Comparison of ENCODE assay signal across 7 cellular contexts in genomic region chr19:32674153-32674958, GRCh38. TPM values are rescaled to one million over a fixed set of nuclear protein-coding genes. Genes with fewer than 3 reads are reported as not detected.
DNase-seq lines count a peak whose midpoint lies in the region; ATAC-seq and TF ChIP-seq lines count a peak whose summit lies in the region.

No MANE protein-coding gene starts in this region.

- H3K27me3 Mint-ChIP-seq in IgD-negative memory B cell, result peaks cover 15% of the 10 kb centered on the region

- H3K4me3 Mint-ChIP-seq in IgD-negative memory B cell, result peak overlapping the region; percentile 88 to 96 (median 93)

- in situ Hi-C loops in GM13977 (cut with MboI; ENCODE audit: low pct_unique_long_range_greater_than_20kb, low sequenced_read_pairs, unreplicated experiment) (no loop called here), astrocyte of the spinal cord (cut with HindIII; ENCODE audit: low sequenced_read_pairs) (no loop called here)

- H3K9me3 Mint-ChIP-seq in IgD-negative memory B cell, result no peaks in the 10 kb centered on the region

- no peaks in the 10 kb centered on the region for H3K36me3 ChIP-seq in lower lobe of right lung
- no peaks in the 10 kb centered on the region for H3K36me3 ChIP-seq in uterus

- H3K4me3 ChIP-seq in astrocyte of the spinal cord (ENCODE audit: low read depth, low read length) (peak overlapping the region; percentile 75), lower lobe of right lung (peak overlapping the region; percentile 91), uterus (peak overlapping the region; percentile 69 to 87)

- H3K27ac Mint-ChIP-seq in IgD-negative memory B cell, result peak overlapping the region; percentile 86 to 92 (median 88)

- TF ChIP-seq POLR2A in uterus (IDR thresholded peaks at IDR 0.05), result no peak

- H3K4me1 ChIP-seq in lower lobe of right lung (peaks cover 38% of the 10 kb centered on the region), uterus (peaks cover 0 to 3% of the 10 kb centered on the region in 2 donors)

- H3K27me3 ChIP-seq in lower lobe of right lung (ENCODE audit: low read depth), result peaks cover 21% of the 10 kb centered on the region
- peaks cover 0 to 13% of the 10 kb centered on the region in 2 donors for H3K27me3 ChIP-seq in uterus

- H3K27ac ChIP-seq in lower lobe of right lung (peak overlapping the region; percentile 82), uterus (peak overlapping the region; percentile 74 to 77)

- intact Hi-C loops in lower lobe of right lung (cut with DNase I) (no loop called here), uterus (cut with DNase I; ENCODE audit: low total_unique reads) (no loop called here)

- H3K9me3 ChIP-seq in lower lobe of right lung (no peaks in the 10 kb centered on the region), uterus (no peaks in the 10 kb centered on the region)

- peaks cover 3% of the 10 kb centered on the region for H3K36me3 Mint-ChIP-seq in IgD-negative memory B cell

- no peak for ATAC-seq in lower lobe of right lung

- DNase-seq in GM13977 (ENCODE audit: low spot score), result peak; percentile 10
- DNase-seq in astrocyte of the spinal cord (ENCODE audit: low read depth, low spot score), result no peak
- no peak for DNase-seq in lower lobe of right lung
- DNase-seq in uterus, result no peak
- no peak for DNase-seq in COR-L47 (lab: John Stamatoyannopoulos, UW)
- no peak for DNase-seq in NCI-H1048 (lab: John Stamatoyannopoulos, UW)

- H3K4me1 Mint-ChIP-seq in IgD-negative memory B cell, result peaks cover 18 to 23% (median 23%) of the 10 kb centered on the region in 3 donors

- TF ChIP-seq CTCF in GM13977 (IDR thresholded peaks at IDR 0.05; ENCODE audit: extremely low read depth, insufficient read depth, missing control alignments), result no peak
- TF ChIP-seq CTCF in astrocyte of the spinal cord (IDR thresholded peaks at IDR 0.05; ENCODE audit: low read depth, low read length), result no peak
- no peak for TF ChIP-seq CTCF in lower lobe of right lung (IDR thresholded peaks at IDR 0.05)
- TF ChIP-seq CTCF in uterus (IDR thresholded peaks at IDR 0.05), result peak in 1 of 4 experiments; percentile 10

RNA-seq across cellular contexts. Expression of gene ANKRD27, which starts 0.6 kb away (rescaled TPM):
- 9.7 TPM for polyA plus RNA-seq in IgD-negative memory B cell
- total RNA-seq in lower lobe of right lung (44.5 TPM), uterus (10 to 100 TPM in 3 of 4 donors, 1 to 10 TPM in 1; 1.8 to 36.2 (median 22.7) TPM)

RNA-seq across cellular contexts. Expression of gene RGS9BP, which starts 1.3 kb away (rescaled TPM):
- polyA plus RNA-seq in IgD-negative memory B cell, result 0.11 TPM
- total RNA-seq in lower lobe of right lung, result 2.1 TPM
- total RNA-seq in uterus, result under 1 TPM in 2 of 4 donors, not detected in 2; 0.29 to 0.62 TPM

RNA-seq across cellular contexts. Expression of gene NUDT19, which starts 17.3 kb away (rescaled TPM):
- polyA plus RNA-seq in IgD-negative memory B cell, result 3.1 TPM
- 18.5 TPM for total RNA-seq in lower lobe of right lung
- total RNA-seq in uterus, result 1 to 10 TPM in 3 of 4 donors, not detected in 1; 1.3 to 8.4 (median 5.9) TPM

RNA-seq across cellular contexts. Expression of gene TDRD12, which starts 45.2 kb away (rescaled TPM):
- polyA plus RNA-seq in IgD-negative memory B cell, result not detected
- not detected for total RNA-seq in lower lobe of right lung
- total RNA-seq in uterus, result 1 to 10 TPM in 2 of 4 donors, not detected in 2; 2.0 to 5.7 TPM
